In the genomic region with DNA sequence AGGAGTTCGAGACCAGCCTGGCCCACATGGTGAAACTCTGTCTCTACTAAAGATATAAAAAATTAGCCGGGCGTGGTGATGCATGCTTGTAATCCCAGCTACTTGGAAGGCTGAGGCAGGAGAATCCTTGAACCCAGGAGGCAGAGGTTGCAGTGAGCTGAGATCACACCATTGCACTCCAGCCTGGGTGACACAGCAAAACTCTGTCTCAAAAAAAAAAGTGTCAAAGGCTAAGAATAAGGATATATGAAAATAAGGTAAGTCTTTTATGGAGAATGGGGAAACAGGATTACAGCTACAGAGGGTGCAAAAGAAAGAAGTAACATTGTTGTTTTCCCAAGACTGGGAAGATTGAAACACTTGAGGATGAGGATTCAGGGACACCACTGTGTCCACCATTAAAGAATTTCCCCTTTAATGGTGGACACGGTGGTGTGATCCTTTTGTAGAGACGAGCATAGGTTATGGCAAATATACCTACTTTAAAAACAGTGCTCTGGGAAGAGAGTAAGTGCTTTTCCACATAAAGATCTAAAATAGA, we compare ENCODE assay signal across 8 cellular contexts. TPM values are rescaled to one million over a fixed set of nuclear protein-coding genes. Genes with fewer than 3 reads are reported as not detected.
DNase-seq lines count a peak whose midpoint lies in the region; ATAC-seq and TF ChIP-seq lines count a peak whose summit lies in the region.
"Not testable (repeated sequence)": the region's sequence is repeated elsewhere in the genome, so short reads cannot be mapped to it uniquely, and the experiment has no call there.

No MANE protein-coding gene starts in this region.

- H3K9me3 Mint-ChIP-seq in Caco-2 (ENCODE audit: unreplicated experiment); activated T-helper 2 cell treated with anti-CD3 and anti-CD28 coated beads, Interferon-gamma antibody, Interleukin-2, Interleukin-4, amounts not matched to agents 10 μg/mL and 5 μg/mL and 100 μg/mL, durations not matched to agents 14 hours and 24 hours and 36 hours; central memory CD8-positive, alpha-beta T cell; type B pancreatic cell: not testable (repeated sequence)

- H3K4me2 ChIP-seq in MM.1S (ENCODE audit: low read depth, low read length) = peak overlapping the region; percentile 92; the same call in 1 of the 2 replicates

- DNase-seq in Caco-2; MM.1S; T-helper 17 cell; activated T-helper 2 cell treated with anti-CD3 and anti-CD28 coated beads, Interferon-gamma antibody, Interleukin-2, Interleukin-4, amounts not matched to agents 10 μg/mL and 5 μg/mL and 100 μg/mL, durations not matched to agents 14 hours and 24 hours and 36 hours (ENCODE audit: low spot score); central memory CD8-positive, alpha-beta T cell (ENCODE audit: low spot score in 2 of 2); type B pancreatic cell (ENCODE audit: extremely low spot score, unreplicated experiment): not testable (repeated sequence)
- DNase-seq in inferior parietal cortex (ENCODE audit: extremely low spot score) = peak; percentile 42

- H3K4me3 Mint-ChIP-seq in Caco-2 (ENCODE audit: unreplicated experiment) (peak overlapping the region; percentile 98), T-helper 17 cell (peak overlapping the region; percentile 66), type B pancreatic cell (peak overlapping the region; percentile 100)
- peak overlapping the region; percentile 98 for H3K4me3 Mint-ChIP-seq in activated T-helper 2 cell treated with anti-CD3 and anti-CD28 coated beads, Interferon-gamma antibody, Interleukin-2, Interleukin-4, amounts not matched to agents 10 μg/mL and 5 μg/mL and 100 μg/mL, durations not matched to agents 14 hours and 24 hours and 36 hours (ENCODE audit: low read depth)
- peak overlapping the region; percentile 96 for H3K4me3 Mint-ChIP-seq in central memory CD8-positive, alpha-beta T cell

- not testable (repeated sequence) for H3K4me3 ChIP-seq in Caco-2 (ENCODE audit: low read depth, low read length); MM.1S (ENCODE audit: low read length); neuron (ENCODE audit: low read length)

- not testable (repeated sequence) for H3K27ac Mint-ChIP-seq in Caco-2 (ENCODE audit: unreplicated experiment); type B pancreatic cell
- peak overlapping the region; percentile 95 for H3K27ac Mint-ChIP-seq in T-helper 17 cell
- peak overlapping the region; percentile 97 for H3K27ac Mint-ChIP-seq in activated T-helper 2 cell treated with anti-CD3 and anti-CD28 coated beads, Interferon-gamma antibody, Interleukin-2, Interleukin-4, amounts not matched to agents 10 μg/mL and 5 μg/mL and 100 μg/mL, durations not matched to agents 14 hours and 24 hours and 36 hours
- H3K27ac Mint-ChIP-seq in central memory CD8-positive, alpha-beta T cell (ENCODE audit: low read depth) = peak overlapping the region; percentile 95

- not testable (repeated sequence) for H3K4me1 Mint-ChIP-seq in Caco-2 (ENCODE audit: low read depth, unreplicated experiment)
- H3K4me1 Mint-ChIP-seq in T-helper 17 cell (peaks cover 30% of the 10 kb centered on the region), type B pancreatic cell (ENCODE audit: unreplicated experiment) (peaks cover 13% of the 10 kb centered on the region)
- peaks cover 34% of the 10 kb centered on the region for H3K4me1 Mint-ChIP-seq in activated T-helper 2 cell treated with anti-CD3 and anti-CD28 coated beads, Interferon-gamma antibody, Interleukin-2, Interleukin-4, amounts not matched to agents 10 μg/mL and 5 μg/mL and 100 μg/mL, durations not matched to agents 14 hours and 24 hours and 36 hours (ENCODE audit: low read depth)
- H3K4me1 Mint-ChIP-seq in central memory CD8-positive, alpha-beta T cell = peaks cover 48% of the 10 kb centered on the region

- not testable (repeated sequence) for H3K9me3 ChIP-seq in Caco-2; MM.1S (replicated peaks; ENCODE audit: insufficient read depth, low read length); T-helper 17 cell (ENCODE audit: control insufficient read depth, low read length, poor library complexity, severe bottlenecking); neuron (ENCODE audit: low read length)

- not testable (repeated sequence) for H3K9me2 ChIP-seq in MM.1S (replicated peaks; ENCODE audit: insufficient read depth, low read length)

- H3K36me3 Mint-ChIP-seq in Caco-2 (ENCODE audit: insufficient read depth, unreplicated experiment) = peaks cover 10% of the 10 kb centered on the region
- not testable (repeated sequence) for H3K36me3 Mint-ChIP-seq in T-helper 17 cell (ENCODE audit: low read depth); type B pancreatic cell
- H3K36me3 Mint-ChIP-seq in activated T-helper 2 cell treated with anti-CD3 and anti-CD28 coated beads, Interferon-gamma antibody, Interleukin-2, Interleukin-4, amounts not matched to agents 10 μg/mL and 5 μg/mL and 100 μg/mL, durations not matched to agents 14 hours and 24 hours and 36 hours (ENCODE audit: low read depth) = peaks cover 16% of the 10 kb centered on the region
- H3K36me3 Mint-ChIP-seq in central memory CD8-positive, alpha-beta T cell (ENCODE audit: insufficient read depth) = peaks cover 21% of the 10 kb centered on the region

- H3K36me3 ChIP-seq in Caco-2 (ENCODE audit: control insufficient read depth, insufficient read depth, low read length); MM.1S (replicated peaks; ENCODE audit: insufficient read depth, low read length); neuron (ENCODE audit: insufficient read depth, low read length): not testable (repeated sequence)

- CTCF ChIA-PET in Caco-2 (lab: Charles Lee) = not testable (repeated sequence)

- H3K27me3 ChIP-seq in Caco-2 (replicated peaks; ENCODE audit: control insufficient read depth, insufficient read depth, low read length); MM.1S (replicated peaks; ENCODE audit: insufficient read depth, low read length); neuron (ENCODE audit: insufficient read depth, low read length): not testable (repeated sequence)

- POLR2A ChIA-PET in Caco-2 (lab: Charles Lee) = not testable (repeated sequence)

- not testable (repeated sequence) for TF ChIP-seq CTCF in Caco-2 (IDR thresholded peaks at IDR 0.05; ENCODE audit: insufficient read depth in 1 of 2, low read depth in 1 of 2, low read length in 1 of 2, severe bottlenecking in 1 of 2, unreplicated experiment in 1 of 2); MM.1S (IDR thresholded peaks at IDR 0.05; ENCODE audit: low read length); type B pancreatic cell (conservative IDR thresholded peaks at IDR 0.05)

- not testable (repeated sequence) for H2AFZ ChIP-seq in MM.1S (ENCODE audit: low read length)
- peak overlapping the region; percentile 76 for H2AFZ ChIP-seq in neuron (ENCODE audit: low read depth, low read length)

- H3F3A ChIP-seq in MM.1S (ENCODE audit: insufficient read depth, low read length) = peaks cover 14% of the 10 kb centered on the region

- not testable (repeated sequence) for H3K27me3 Mint-ChIP-seq in Caco-2 (ENCODE audit: insufficient read depth, unreplicated experiment); T-helper 17 cell; activated T-helper 2 cell treated with anti-CD3 and anti-CD28 coated beads, Interferon-gamma antibody, Interleukin-2, Interleukin-4, amounts not matched to agents 10 μg/mL and 5 μg/mL and 100 μg/mL, durations not matched to agents 14 hours and 24 hours and 36 hours (ENCODE audit: low read depth); central memory CD8-positive, alpha-beta T cell
- peaks cover 10% of the 10 kb centered on the region for H3K27me3 Mint-ChIP-seq in type B pancreatic cell

- ATAC-seq in T-helper 17 cell; central memory CD8-positive, alpha-beta T cell (replicated peaks; ENCODE audit: extremely low read depth, poor library complexity, severe bottlenecking): not testable (repeated sequence)

- not testable (repeated sequence) for H3K27ac ChIP-seq in MM.1S (ENCODE audit: low read length)

- not testable (repeated sequence) for H3K9ac ChIP-seq in MM.1S (ENCODE audit: low read length)

- not testable (repeated sequence) for H3K4me1 ChIP-seq in Caco-2
- H3K4me1 ChIP-seq in MM.1S (ENCODE audit: low read length) (0 out of 2 replicates have a peak, but pooled peaks cover 14% of the 10 kb centered on the region), neuron (ENCODE audit: insufficient read depth, low read length) (peaks cover 21% of the 10 kb centered on the region)

- not testable (repeated sequence) for H4K20me1 ChIP-seq in MM.1S (ENCODE audit: insufficient read depth, low read length)

- intact Hi-C loops in Caco-2 (cut with micrococcal nuclease; ENCODE audit: unreplicated experiment) = loop anchor here (10.0 kb wide), 3 partner anchors 212 to 382 kb away; a partner anchor contains a TSS
- intact Hi-C loops in activated T-helper 2 cell treated with anti-CD3 and anti-CD28 coated beads, Interferon-gamma antibody, Interleukin-2, Interleukin-4, amounts not matched to agents 10 μg/mL and 5 μg/mL and 100 μg/mL, durations not matched to agents 14 hours and 24 hours and 36 hours (cut with micrococcal nuclease) = loop anchor here (10.0 kb wide), 5 partner anchors 198 to 622 kb away; a partner anchor contains a TSS

- not testable (repeated sequence) for BruUV-seq in Caco-2 (replicated peaks; lab: Mats Ljungman, UMichigan)

- peaks cover 31% of the 10 kb centered on the region for H3K79me2 ChIP-seq in MM.1S (ENCODE audit: low read length)

RNA-seq across cellular contexts. Expression of a gene that starts 1.4 kb away (rescaled TPM):
- total RNA-seq in Caco-2 (2022) (48.7 and 50.6 TPM in 2 replicates), T-helper 17 cell (10 to 100 TPM; 54.3 to 61.5 TPM), type B pancreatic cell (ENCODE audit: low replicate concordance) (47.5 and 52.6 TPM in 2 replicates)
- total RNA-seq in activated T-helper 2 cell treated with anti-CD3 and anti-CD28 coated beads, Interferon-gamma antibody, Interleukin-2, Interleukin-4, amounts not matched to agents 10 μg/mL and 5 μg/mL and 100 μg/mL, durations not matched to agents 14 hours and 24 hours and 36 hours = 60.5 and 65.7 TPM in 2 replicates
